ENCODE assay signal across 21 cellular contexts in genomic region chr9:79111653-79112052, GRCh38.
"Had no signal": no experiment of that assay in that cellular context is flagged by ENCODE, and none has a peak within 500 bp of the region (broad histone marks: within the 10 kb centered on the region; RNA-seq: fewer than 3 reads in every experiment).

No MANE protein-coding gene starts in this region.

- DNase-seq: activated CD4-positive, alpha-beta memory T cell treated with anti-CD3 and anti-CD28 coated beads for 36 hours; activated CD4-positive, alpha-beta T cell treated with anti-CD3 and anti-CD28 coated beads, Interleukin-2, amount 10 ng/mL, durations not matched to agents 7 days and 5 days; activated CD4-positive, CD25-positive, alpha-beta regulatory T cell; activated CD8-positive, alpha-beta memory T cell treated with anti-CD3 and anti-CD28 coated beads for 24 hours; activated effector memory CD4-positive, alpha-beta T cell treated with anti-CD3 and anti-CD28 coated beads, Interleukin-2, amount 50 U/mL, for 16 hours; activated naive CD4-positive, alpha-beta T cell treated with Interleukin-2 at 50 U/mL for 16 hours; activated naive CD8-positive, alpha-beta T cell treated with anti-CD3 and anti-CD28 coated beads, Interleukin-2, amount 50 U/mL, for 24 hours; activated T-cell treated with anti-CD3 and anti-CD28 coated beads, Interleukin-2, amount 50 U/mL, for 4 hours; amniotic stem cell; body of pancreas; central memory CD4-positive, alpha-beta T cell; MM.1S; NCI-H146; NCI-H187 treated with DMSO at 0.1 percent for 48 hours; NCI-H526; Peyer's patch; Right ventricle myocardium superior; SJCRH30; SK-N-SH; T-helper 1 cell had no signal

- ATAC-seq: activated naive CD4-positive, alpha-beta T cell treated with anti-CD3 and anti-CD28 coated beads, Interleukin-2, amount 50 U/mL, for 72 hours; activated naive CD8-positive, alpha-beta T cell treated with anti-CD3 and anti-CD28 coated beads, Interleukin-2, amount 50 U/mL, for 24 hours; activated T-cell treated with anti-CD3 and anti-CD28 coated beads, Interleukin-2, amount 50 U/mL, for 4 hours; body of pancreas had no signal
